Comparison of ENCODE assay signal across 34 cellular contexts in the genomic region with DNA sequence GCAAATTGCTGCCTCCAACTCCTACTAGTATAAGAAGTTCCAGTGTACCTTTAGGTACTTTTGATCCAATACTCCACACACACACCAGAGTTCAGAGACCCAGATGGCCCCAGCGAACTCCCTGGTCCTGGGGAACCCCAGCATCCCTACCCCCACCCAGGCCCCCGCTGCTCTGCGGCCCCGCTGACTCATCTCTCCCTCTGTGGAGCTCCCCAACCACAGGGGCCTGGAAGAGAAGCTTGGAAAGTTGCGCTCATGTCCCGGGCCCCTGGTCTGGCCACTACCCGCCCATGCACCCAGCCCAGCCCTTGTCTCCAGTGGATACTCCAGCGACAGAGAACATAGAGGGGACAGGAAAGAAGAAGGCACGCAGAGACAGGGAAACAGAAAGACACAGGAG. TPM values are rescaled to one million over a fixed set of nuclear protein-coding genes. Genes with fewer than 3 reads are reported as not detected.
"Had no signal": no experiment of that assay in that cellular context is flagged by ENCODE, and none has a peak within 500 bp of the region (broad histone marks: within the 10 kb centered on the region; RNA-seq: fewer than 3 reads in every experiment).

No MANE protein-coding gene starts in this region.

- H3K27ac ChIP-seq: gastroesophageal sphincter, hepatocyte, parathyroid adenoma, psoas muscle, sigmoid colon, thyroid gland, upper lobe of left lung, vagina had no signal

- H3K4me2 ChIP-seq: hepatocyte had no signal

- H3K4me3 Mint-ChIP-seq: activated naive CD8-positive, alpha-beta T cell; effector memory CD8-positive, alpha-beta T cell; nephron progenitor cell had no signal

- DNase-seq: activated CD4-positive, alpha-beta T cell treated with anti-CD3 and anti-CD28 coated beads for 1 hour; activated CD4-positive, alpha-beta T cell treated with anti-CD3 and anti-CD28 coated beads, Interleukin-2, amount 50 U/mL, for 48 hours; activated CD8-positive, alpha-beta memory T cell treated with anti-CD3 and anti-CD28 coated beads for 24 hours; activated effector memory CD4-positive, alpha-beta T cell treated with Interleukin-2 at 50 U/mL for 16 hours; activated naive CD4-positive, alpha-beta T cell treated with Interleukin-2 at 50 U/mL for 16 hours; amygdala; caudate nucleus; cortex of kidney; effector memory CD8-positive, alpha-beta T cell; islet precursor cell; mammary epithelial cell; nephron progenitor cell; nucleus accumbens; sigmoid colon; stimulated activated CD4-positive, alpha-beta T cell treated with anti-CD3 and anti-CD28 coated beads, Interleukin-15, amount 100 ng/mL, for 24 hours; stimulated activated CD4-positive, alpha-beta T cell treated with anti-CD3 and anti-CD28 coated beads, Interleukin-2, amount 100 ng/mL, for 24 hours; stimulated activated naive CD4-positive, alpha-beta T cell; substantia nigra; T-helper 2 cell; thyroid gland; upper lobe of left lung had no signal

- H3K4me3 ChIP-seq: gastroesophageal sphincter, hepatocyte, psoas muscle, sigmoid colon, thyroid gland, upper lobe of left lung, vagina had no signal

- H3K27me3 ChIP-seq: thyroid gland had no signal

- H3K36me3 ChIP-seq: gastroesophageal sphincter, sigmoid colon, thyroid gland, upper lobe of left lung, vagina had no signal

- H2AFZ ChIP-seq: hepatocyte, parathyroid adenoma had no signal

- H3K27ac Mint-ChIP-seq: activated naive CD8-positive, alpha-beta T cell; effector memory CD8-positive, alpha-beta T cell; nephron progenitor cell had no signal

- H3K36me3 Mint-ChIP-seq: activated naive CD8-positive, alpha-beta T cell had no signal

- H3K9me3 Mint-ChIP-seq: effector memory CD8-positive, alpha-beta T cell; nephron progenitor cell had no signal

- FAIRE-seq: endothelial cell of umbilical vein had no signal

- ATAC-seq: effector memory CD8-positive, alpha-beta T cell; gastroesophageal sphincter had no signal

- H3K79me2 ChIP-seq: hepatocyte, parathyroid adenoma had no signal

- H3K9me3 ChIP-seq: gastroesophageal sphincter, psoas muscle, sigmoid colon, thyroid gland, upper lobe of left lung, vagina had no signal

- H3K9ac ChIP-seq: parathyroid adenoma had no signal

RNA-seq across cellular contexts. Expression of a gene that starts 4.2 kb away (rescaled TPM):
- total RNA-seq: chondrocyte, endothelial cell of umbilical vein, fibroblast of lung, fibroblast of villous mesenchyme, gastroesophageal sphincter, liver, mammary epithelial cell, mucosa of gallbladder, psoas muscle, sigmoid colon, thyroid gland, upper lobe of left lung, vagina had no signal
- polyA plus RNA-seq: endothelial cell of umbilical vein, esophagus, fibroblast of lung, liver, mammary epithelial cell, psoas muscle, sigmoid colon had no signal
